In the genomic region with DNA sequence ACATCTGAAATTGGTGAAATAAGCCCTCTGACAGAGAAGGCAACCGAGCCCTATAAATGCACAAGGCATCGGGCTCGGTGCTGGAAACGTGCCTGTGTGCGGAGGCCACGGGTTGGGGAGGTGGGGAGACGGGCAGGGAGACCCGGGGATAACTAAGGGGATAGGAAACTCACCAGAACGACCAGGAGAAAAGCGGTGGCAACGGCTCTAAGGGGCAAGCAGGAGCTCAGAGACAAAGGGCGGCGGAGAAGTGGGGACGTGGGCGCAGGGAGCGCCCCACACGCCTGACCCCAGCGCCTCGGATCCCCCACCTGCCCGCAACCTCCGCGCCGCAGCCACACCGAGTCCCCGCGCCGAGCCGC, we compare ENCODE assay signal across 15 cellular contexts. TPM values are rescaled to one million over a fixed set of nuclear protein-coding genes. Genes with fewer than 3 reads are reported as not detected.
DNase-seq lines count a peak whose midpoint lies in the region; ATAC-seq and TF ChIP-seq lines count a peak whose summit lies in the region.
"Had no signal": no experiment of that assay in that cellular context is flagged by ENCODE, and none has a peak within 500 bp of the region (broad histone marks: within the 10 kb centered on the region; RNA-seq: fewer than 3 reads in every experiment).

No MANE protein-coding gene starts in this region.

- H3K36me3 ChIP-seq in BLaER1 (no peaks in the 10 kb centered on the region), NT2/D1 (ENCODE audit: insufficient read depth, insufficient read length, low read length) (no peaks in the 10 kb centered on the region), osteoblast (ENCODE audit: insufficient read depth, low read length) (no peaks in the 10 kb centered on the region)

- DNase-seq in NT2/D1 (ENCODE audit: low read depth, low spot score) (no peak), head of caudate nucleus (peak in 27 of 42 donors; percentile 4 to 57 (median 34)), osteoblast (ENCODE audit: insufficient read length, low spot score, missing footprints) (peak; percentile 37), GM19238 (ENCODE audit: insufficient read length, low spot score) (no peak), cerebellar nuclear complex (lab: John Stamatoyannopoulos, UW) (no peak)
- DNase-seq: amniotic stem cell; DND-41; effector memory CD8-positive, alpha-beta T cell; left ventricle myocardium superior; occipital lobe had no signal

- H3K4me3 ChIP-seq in BLaER1 (peak overlapping the region; percentile 57), NT2/D1 (ENCODE audit: insufficient read length, low read depth) (peak overlapping the region; percentile 84), osteoblast (ENCODE audit: insufficient read depth, low read length) (no peak overlapping the region)

- H3K4me1 ChIP-seq in BLaER1: peaks cover 11% of the 10 kb centered on the region
- no peaks in the 10 kb centered on the region for H3K4me1 ChIP-seq in NT2/D1 (ENCODE audit: insufficient read depth, insufficient read length)
- H3K4me1 ChIP-seq in osteoblast (ENCODE audit: insufficient read depth, low read length): no peaks in the 10 kb centered on the region

- no peaks in the 10 kb centered on the region for H3K79me2 ChIP-seq in osteoblast (ENCODE audit: insufficient read depth, low read length)

- no peak for TF ChIP-seq CTCF in osteoblast (IDR thresholded peaks at IDR 0.05; ENCODE audit: extremely low read depth, low read depth, low read length)

- H3K9ac ChIP-seq in BLaER1 (no peak overlapping the region), NT2/D1 (ENCODE audit: insufficient read length, low read depth) (peak overlapping the region; percentile 85)

- H3K9me3 ChIP-seq in BLaER1: no peaks in the 10 kb centered on the region
- H3K9me3 ChIP-seq in NT2/D1 (ENCODE audit: insufficient read depth, low read length): no peaks in the 10 kb centered on the region
- H3K9me3 ChIP-seq in osteoblast (ENCODE audit: low read depth, low read length): no peaks in the 10 kb centered on the region

- no peaks in the 10 kb centered on the region for H4K20me1 ChIP-seq in BLaER1
- no peaks in the 10 kb centered on the region for H4K20me1 ChIP-seq in osteoblast (ENCODE audit: insufficient read depth, low read length)

- no peak overlapping the region for H3K27ac ChIP-seq in BLaER1
- H3K27ac ChIP-seq in osteoblast (ENCODE audit: low read depth, low read length): no peak overlapping the region

- no peak overlapping the region for H2AFZ ChIP-seq in osteoblast (ENCODE audit: low read length)

- intact Hi-C loops in head of caudate nucleus (cut with DNase I): no loop called here

- H3K4me2 ChIP-seq in BLaER1 (peak overlapping the region; percentile 67), osteoblast (ENCODE audit: insufficient read depth, low read length) (no peak overlapping the region)

- ATAC-seq in HG03521 (IDR thresholded peaks at IDR 0.05; ENCODE audit: unreplicated experiment) (no peak), HG03159 (IDR thresholded peaks at IDR 0.05; ENCODE audit: unreplicated experiment) (no peak)
- ATAC-seq: effector memory CD8-positive, alpha-beta T cell; left ventricle myocardium superior had no signal

- H3K27me3 ChIP-seq in BLaER1 (peaks cover 45% of the 10 kb centered on the region), NT2/D1 (ENCODE audit: insufficient read depth, insufficient read length) (peaks cover 25% of the 10 kb centered on the region), osteoblast (ENCODE audit: insufficient read depth, low read length) (peaks cover 19% of the 10 kb centered on the region)

RNA-seq across cellular contexts. Expression of a gene that starts 0.5 kb away (rescaled TPM):
- not detected in 2 replicates for total RNA-seq in osteoblast
- total RNA-seq: left ventricle myocardium superior, OCI-LY7 had no signal

RNA-seq across cellular contexts. Expression of a gene that starts 37.8 kb away (rescaled TPM):
- not detected in 2 replicates for total RNA-seq in osteoblast
- total RNA-seq: frontal cortex, left ventricle myocardium superior, occipital lobe, OCI-LY7 had no signal

Comparison
In these comparisons a context has a peak if more than half of its experiments do, and no peak if none do; other contexts are left out.
1. DNase-seq: peak in head of caudate nucleus (27 of 42) and osteoblast (single experiment); none in NT2/D1 (single experiment), GM19238 (single experiment) and cerebellar nuclear complex (0 of 2).